Comparison of ENCODE assay signal across 2 cellular contexts in the genomic region with DNA sequence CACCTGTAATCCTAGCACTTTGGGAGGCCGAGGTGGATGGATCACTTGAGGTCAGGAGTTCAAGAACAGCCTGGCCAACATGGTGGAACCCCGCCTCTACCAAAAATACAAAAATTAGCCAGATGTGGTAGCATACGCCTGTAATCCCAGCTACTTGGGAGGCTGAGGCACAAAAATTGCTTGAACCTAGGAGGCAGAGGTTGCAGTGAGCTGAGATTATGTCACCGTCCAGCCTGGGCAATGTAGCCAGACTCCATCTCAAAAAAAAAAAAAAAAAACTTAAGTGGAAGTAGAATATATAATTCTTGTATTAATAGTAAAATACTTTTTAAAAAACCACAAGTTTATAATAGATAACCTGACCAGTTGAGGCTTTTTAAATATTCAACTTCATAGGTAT. TPM values are rescaled to one million over a fixed set of nuclear protein-coding genes. Genes with fewer than 3 reads are reported as not detected.
"Had no signal": no experiment of that assay in that cellular context is flagged by ENCODE, and none has a peak within 500 bp of the region (broad histone marks: within the 10 kb centered on the region; RNA-seq: fewer than 3 reads in every experiment).

No MANE protein-coding gene starts in this region.

RNA-seq across cellular contexts. Expression of gene PLA2G12B, which starts 30.0 kb away (rescaled TPM):
- total RNA-seq: G401, GM12878 had no signal
- polyA plus RNA-seq: GM12878 had no signal
